Comparison of ENCODE assay signal across 29 cellular contexts in the genomic region with DNA sequence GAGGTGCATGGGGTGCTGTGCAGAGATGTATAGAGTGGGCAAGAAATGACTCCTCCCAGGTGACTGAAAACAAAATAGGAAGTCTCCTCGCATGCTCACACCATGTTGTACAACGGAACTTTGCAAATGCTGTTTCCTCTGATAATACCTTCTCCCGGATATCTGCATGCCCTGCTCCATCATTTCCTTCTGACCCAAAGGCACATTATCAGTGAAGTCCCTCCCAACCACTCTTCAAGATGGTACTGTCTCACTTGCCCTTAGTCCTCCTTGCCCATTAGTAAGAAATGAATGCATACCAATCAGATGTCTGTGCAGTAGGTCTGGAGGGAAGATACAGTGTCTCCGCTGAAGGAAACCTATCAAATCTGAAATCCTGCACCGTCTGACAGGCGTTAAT. TPM values are rescaled to one million over a fixed set of nuclear protein-coding genes. Genes with fewer than 3 reads are reported as not detected.
"Had no signal": no experiment of that assay in that cellular context is flagged by ENCODE, and none has a peak within 500 bp of the region (broad histone marks: within the 10 kb centered on the region; RNA-seq: fewer than 3 reads in every experiment).

No MANE protein-coding gene starts in this region.

- H3K27ac ChIP-seq: brain microvascular endothelial cell, SJCRH30, VCaP had no signal

- H3K4me2 ChIP-seq: SK-N-SH had no signal

- H3K27me3 Mint-ChIP-seq: activated naive CD8-positive, alpha-beta T cell; activated T-helper 17 cell treated with anti-CD3 and anti-CD28 coated beads, Interleukin-2, amount 50 U/mL, for 72 hours had no signal

- H3K4me1 ChIP-seq: SJCRH30 had no signal

- H3K27me3 ChIP-seq: brain microvascular endothelial cell, SJCRH30 had no signal

- DNase-seq: activated CD4-positive, alpha-beta T cell treated with anti-CD3 and anti-CD28 coated beads for 4 hours; activated CD4-positive, alpha-beta T cell treated with anti-CD3 and anti-CD28 coated beads, Interleukin-2, amount 50 U/mL, for 4 hours; activated CD8-positive, alpha-beta memory T cell treated with anti-CD3 and anti-CD28 coated beads for 24 hours; activated gamma-delta T cell; activated naive CD4-positive, alpha-beta T cell treated with anti-CD3 and anti-CD28 coated beads for 36 hours; activated T-cell treated with anti-CD3 and anti-CD28 coated beads, Interleukin-2, amount 50 U/mL, for 48 hours; brain microvascular endothelial cell; Karpas-422; MM.1S; NCI-H1105; NCI-H1436; NCI-H1694 treated with DMSO at 0.1 percent for 48 hours; NCI-H2029 treated with DMSO at 0.1 percent for 48 hours; NCI-H345; NCI-H510A; NCI-H526 treated with DMSO at 0.1 percent for 48 hours; NCI-H82; OCI-M1; RPMI8226; SJCRH30; SK-N-SH; T-helper 1 cell had no signal

- H3K4me3 Mint-ChIP-seq: activated naive CD4-positive, alpha-beta T cell treated with anti-CD3 and anti-CD28 coated beads for 36 hours; activated naive CD8-positive, alpha-beta T cell; activated T-helper 17 cell treated with anti-CD3 and anti-CD28 coated beads, Interleukin-2, amount 50 U/mL, for 72 hours had no signal

- H3K9me3 ChIP-seq: SJCRH30, SK-N-SH had no signal

- ATAC-seq: activated CD4-positive, CD25-positive, alpha-beta regulatory T cell treated with anti-CD3 and anti-CD28 coated beads, Interleukin-2, amount 50 U/mL, for 24 hours; activated T-helper 17 cell treated with anti-CD3 and anti-CD28 coated beads, Interleukin-2, amount 50 U/mL, for 72 hours; Panc1; Right ventricle myocardium inferior had no signal

- H3K4me3 ChIP-seq: SJCRH30 had no signal

- H3K9me3 Mint-ChIP-seq: activated naive CD4-positive, alpha-beta T cell treated with anti-CD3 and anti-CD28 coated beads for 36 hours; activated T-helper 17 cell treated with anti-CD3 and anti-CD28 coated beads, Interleukin-2, amount 50 U/mL, for 72 hours had no signal

- H3K27ac Mint-ChIP-seq: activated naive CD4-positive, alpha-beta T cell treated with anti-CD3 and anti-CD28 coated beads for 36 hours; activated naive CD8-positive, alpha-beta T cell; activated T-helper 17 cell treated with anti-CD3 and anti-CD28 coated beads, Interleukin-2, amount 50 U/mL, for 72 hours had no signal

RNA-seq across cellular contexts. Expression of a gene that starts 40.4 kb away (rescaled TPM):
- total RNA-seq: activated naive CD4-positive, alpha-beta T cell treated with anti-CD3 and anti-CD28 coated beads for 36 hours; activated T-helper 17 cell treated with anti-CD3 and anti-CD28 coated beads, Interleukin-2, amount 50 U/mL, for 72 hours; SJCRH30; T-helper 2 cell treated with Interferon-gamma antibody and Interleukin-4, amounts not matched to agents 100 ng/mL and 5 ng/mL, for 36 hours had no signal
